24 cellular contexts compared by ENCODE assay signal in the genomic region with DNA sequence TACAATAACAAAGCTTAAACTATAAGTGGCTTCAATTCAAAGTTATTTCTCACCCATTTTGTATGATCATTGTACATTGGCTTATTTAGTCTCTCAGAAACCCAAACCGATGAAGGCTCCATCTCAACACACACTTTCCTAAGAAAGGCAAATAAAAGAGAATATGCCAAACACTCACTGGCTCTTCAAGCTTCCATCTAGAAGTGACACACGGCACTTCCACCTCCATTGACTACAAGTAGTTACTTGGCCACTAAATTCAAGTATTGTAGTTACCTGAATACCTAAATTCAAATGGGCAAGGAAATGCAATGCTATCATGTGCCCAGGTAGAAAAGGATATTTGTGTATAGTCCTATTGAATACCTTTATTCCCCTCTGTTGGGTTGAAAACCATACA.
DNase-seq lines count a peak whose midpoint lies in the region; ATAC-seq and TF ChIP-seq lines count a peak whose summit lies in the region.
"Had no signal": no experiment of that assay in that cellular context is flagged by ENCODE, and none has a peak within 500 bp of the region (broad histone marks: within the 10 kb centered on the region; RNA-seq: fewer than 3 reads in every experiment).

No MANE protein-coding gene starts in this region.

- H4K20me1 ChIP-seq in smooth muscle cell (ENCODE audit: low read depth): no peaks in the 10 kb centered on the region
- H4K20me1 ChIP-seq in GM23338 (replicated peaks; ENCODE audit: insufficient read depth): no peaks in the 10 kb centered on the region

- no peaks in the 10 kb centered on the region for H3K9me2 ChIP-seq in GM23338 (ENCODE audit: insufficient read depth)

- H3K4me1 ChIP-seq in smooth muscle cell (ENCODE audit: low read depth): peaks cover 5% of the 10 kb centered on the region
- no peaks in the 10 kb centered on the region for H3K4me1 ChIP-seq in GM23338 (ENCODE audit: insufficient read depth)
- H3K4me1 ChIP-seq: HAP-1 had no signal

- no peak overlapping the region for H3K27ac Mint-ChIP-seq in GM23338
- H3K27ac Mint-ChIP-seq in stimulated activated naive CD8-positive, alpha-beta T cell treated with anti-CD3 and anti-CD28 coated beads, Interleukin-15, amount 100 ng/mL, for 72 hours: no peak overlapping the region
- H3K27ac Mint-ChIP-seq: CD4-positive, alpha-beta T cell; HFFc6; T-cell had no signal

- H3K4me2 ChIP-seq in smooth muscle cell (peak overlapping the region; percentile 58), GM23338 (no peak overlapping the region)

- H3K36me3 Mint-ChIP-seq in GM23338 (ENCODE audit: low read depth): no peaks in the 10 kb centered on the region
- H3K36me3 Mint-ChIP-seq: T-cell had no signal

- no peaks in the 10 kb centered on the region for H3K9me3 Mint-ChIP-seq in GM23338
- no peaks in the 10 kb centered on the region for H3K9me3 Mint-ChIP-seq in stimulated activated naive CD8-positive, alpha-beta T cell treated with anti-CD3 and anti-CD28 coated beads, Interleukin-15, amount 100 ng/mL, for 72 hours
- H3K9me3 Mint-ChIP-seq: CD4-positive, alpha-beta T cell had no signal

- H3K9ac ChIP-seq in smooth muscle cell (ENCODE audit: low read depth): no peak overlapping the region

- H3K27ac ChIP-seq in smooth muscle cell (ENCODE audit: low read depth) (no peak overlapping the region), GM23338 (ENCODE audit: low read depth) (no peak overlapping the region)

- no peaks in the 10 kb centered on the region for H3K9me3 ChIP-seq in smooth muscle cell (replicated peaks; ENCODE audit: low read depth)
- H3K9me3 ChIP-seq: HAP-1 had no signal

- ATAC-seq in GM23338: no peak
- no peak for ATAC-seq in stimulated activated naive CD8-positive, alpha-beta T cell treated with anti-CD3 and anti-CD28 coated beads, Interleukin-15, amount 100 ng/mL, for 72 hours
- ATAC-seq: K562, T-cell had no signal

- no peak overlapping the region for H3K4me3 ChIP-seq in smooth muscle cell
- H3K4me3 ChIP-seq in GM23338: no peak overlapping the region
- H3K4me3 ChIP-seq: HAP-1, K562 had no signal

- H3K36me3 ChIP-seq in smooth muscle cell (ENCODE audit: low read depth) (no peaks in the 10 kb centered on the region), GM23338 (ENCODE audit: insufficient read depth) (no peaks in the 10 kb centered on the region)
- H3K36me3 ChIP-seq: HAP-1 had no signal

- DNase-seq in DMS53 (lab: John Stamatoyannopoulos, UW): peak; percentile 89
- peak; percentile 50 to 52 for DNase-seq in NCI-H187 (lab: John Stamatoyannopoulos, UW)
- DNase-seq in NCI-H510A (lab: John Stamatoyannopoulos, UW): peak; percentile 3
- no peak for DNase-seq in smooth muscle cell (lab: John Stamatoyannopoulos, UW; ENCODE audit: unreplicated experiment)
- no peak for DNase-seq in mesenteric fat pad (ENCODE audit: low spot score)
- no peak for DNase-seq in GM23338 (ENCODE audit: low spot score)
- DNase-seq in stimulated activated naive CD8-positive, alpha-beta T cell treated with anti-CD3 and anti-CD28 coated beads, Interleukin-15, amount 100 ng/mL, for 72 hours: no peak
- DNase-seq: CD4-positive, alpha-beta T cell; DND-41; HFFc6; Kasumi-1; NCI-H1105; NCI-H1436 treated with DMSO at 0.1 percent for 48 hours; NCI-H2029; NCI-H2171; NCI-H226; NCI-H526; NCI-H82; NK-92 treated with Interleukin-12 subunit alpha and Interleukin-12 subunit beta, amount 100 ng/mL, for 24 hours; Right ventricle myocardium superior; RPMI8226; T-cell had no signal

- H3K4me1 Mint-ChIP-seq in GM23338: no peaks in the 10 kb centered on the region
- no peaks in the 10 kb centered on the region for H3K4me1 Mint-ChIP-seq in stimulated activated naive CD8-positive, alpha-beta T cell treated with anti-CD3 and anti-CD28 coated beads, Interleukin-15, amount 100 ng/mL, for 72 hours
- H3K4me1 Mint-ChIP-seq: T-cell had no signal

- no peaks in the 10 kb centered on the region for H3K27me3 Mint-ChIP-seq in GM23338 (ENCODE audit: insufficient read depth, low read depth, poor library complexity)
- H3K27me3 Mint-ChIP-seq in stimulated activated naive CD8-positive, alpha-beta T cell treated with anti-CD3 and anti-CD28 coated beads, Interleukin-15, amount 100 ng/mL, for 72 hours: no peaks in the 10 kb centered on the region
- H3K27me3 Mint-ChIP-seq: CD4-positive, alpha-beta T cell had no signal

- H3F3A ChIP-seq in smooth muscle cell (ENCODE audit: low read depth): no peaks in the 10 kb centered on the region
- no peaks in the 10 kb centered on the region for H3F3A ChIP-seq in GM23338 (replicated peaks; ENCODE audit: low read depth)

- 98% methylated on average over 2 of the region's 2 CpGs for WGBS in smooth muscle cell (ENCODE audit: low lambda C conversion rate)

- H2AFZ ChIP-seq in smooth muscle cell (ENCODE audit: low read depth) (no peak overlapping the region), GM23338 (no peak overlapping the region; the same call in 1 of the 2 replicates)

- H3K79me2 ChIP-seq in smooth muscle cell (ENCODE audit: low read depth) (no peaks in the 10 kb centered on the region), GM23338 (replicated peaks; ENCODE audit: insufficient read depth) (no peaks in the 10 kb centered on the region)

- H3K27me3 ChIP-seq in smooth muscle cell (ENCODE audit: low read depth) (no peaks in the 10 kb centered on the region), GM23338 (ENCODE audit: insufficient read depth) (no peaks in the 10 kb centered on the region)

- no peak overlapping the region for H3K4me3 Mint-ChIP-seq in GM23338
- H3K4me3 Mint-ChIP-seq in stimulated activated naive CD8-positive, alpha-beta T cell treated with anti-CD3 and anti-CD28 coated beads, Interleukin-15, amount 100 ng/mL, for 72 hours: no peak overlapping the region
- H3K4me3 Mint-ChIP-seq: CD4-positive, alpha-beta T cell; HFFc6; T-cell had no signal

- TF ChIP-seq CTCF in smooth muscle cell (IDR thresholded peaks at IDR 0.05; ENCODE audit: borderline replicate concordance, insufficient read depth, poor library complexity, severe bottlenecking) (no peak), GM23338 (conservative IDR thresholded peaks at IDR 0.05; ENCODE audit: low read depth in 2 of 2) (no peak)

TF ChIP-seq in GM23338, 12 proteins besides CTCF, POLR2A, EP300 and RAD21:
- no peak for TF ChIP-seq ZNF114 (CRISPR knock-in tag; IDR thresholded peaks at IDR 0.05)
- TF ChIP-seq, protein P1, sequence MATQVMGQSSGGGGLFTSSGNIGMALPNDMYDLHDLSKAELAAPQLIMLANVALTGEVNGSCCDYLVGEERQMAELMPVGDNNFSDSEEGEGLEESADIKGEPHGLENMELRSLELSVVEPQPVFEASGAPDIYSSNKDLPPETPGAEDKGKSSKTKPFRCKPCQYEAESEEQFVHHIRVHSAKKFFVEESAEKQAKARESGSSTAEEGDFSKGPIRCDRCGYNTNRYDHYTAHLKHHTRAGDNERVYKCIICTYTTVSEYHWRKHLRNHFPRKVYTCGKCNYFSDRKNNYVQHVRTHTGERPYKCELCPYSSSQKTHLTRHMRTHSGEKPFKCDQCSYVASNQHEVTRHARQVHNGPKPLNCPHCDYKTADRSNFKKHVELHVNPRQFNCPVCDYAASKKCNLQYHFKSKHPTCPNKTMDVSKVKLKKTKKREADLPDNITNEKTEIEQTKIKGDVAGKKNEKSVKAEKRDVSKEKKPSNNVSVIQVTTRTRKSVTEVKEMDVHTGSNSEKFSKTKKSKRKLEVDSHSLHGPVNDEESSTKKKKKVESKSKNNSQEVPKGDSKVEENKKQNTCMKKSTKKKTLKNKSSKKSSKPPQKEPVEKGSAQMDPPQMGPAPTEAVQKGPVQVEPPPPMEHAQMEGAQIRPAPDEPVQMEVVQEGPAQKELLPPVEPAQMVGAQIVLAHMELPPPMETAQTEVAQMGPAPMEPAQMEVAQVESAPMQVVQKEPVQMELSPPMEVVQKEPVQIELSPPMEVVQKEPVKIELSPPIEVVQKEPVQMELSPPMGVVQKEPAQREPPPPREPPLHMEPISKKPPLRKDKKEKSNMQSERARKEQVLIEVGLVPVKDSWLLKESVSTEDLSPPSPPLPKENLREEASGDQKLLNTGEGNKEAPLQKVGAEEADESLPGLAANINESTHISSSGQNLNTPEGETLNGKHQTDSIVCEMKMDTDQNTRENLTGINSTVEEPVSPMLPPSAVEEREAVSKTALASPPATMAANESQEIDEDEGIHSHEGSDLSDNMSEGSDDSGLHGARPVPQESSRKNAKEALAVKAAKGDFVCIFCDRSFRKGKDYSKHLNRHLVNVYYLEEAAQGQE (IDR thresholded peaks at IDR 0.05; ENCODE audit: unreplicated experiment): no peak
- no peak for TF ChIP-seq EZH2 (IDR thresholded peaks at IDR 0.05; ENCODE audit: low read depth, unreplicated experiment)
- no peak for TF ChIP-seq POLR2AphosphoS5 (IDR thresholded peaks at IDR 0.05; ENCODE audit: low read depth)
- TF ChIP-seq, protein P2, sequence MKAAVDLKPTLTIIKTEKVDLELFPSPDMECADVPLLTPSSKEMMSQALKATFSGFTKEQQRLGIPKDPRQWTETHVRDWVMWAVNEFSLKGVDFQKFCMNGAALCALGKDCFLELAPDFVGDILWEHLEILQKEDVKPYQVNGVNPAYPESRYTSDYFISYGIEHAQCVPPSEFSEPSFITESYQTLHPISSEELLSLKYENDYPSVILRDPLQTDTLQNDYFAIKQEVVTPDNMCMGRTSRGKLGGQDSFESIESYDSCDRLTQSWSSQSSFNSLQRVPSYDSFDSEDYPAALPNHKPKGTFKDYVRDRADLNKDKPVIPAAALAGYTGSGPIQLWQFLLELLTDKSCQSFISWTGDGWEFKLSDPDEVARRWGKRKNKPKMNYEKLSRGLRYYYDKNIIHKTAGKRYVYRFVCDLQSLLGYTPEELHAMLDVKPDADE (IDR thresholded peaks at IDR 0.05): no peak
- no peak for TF ChIP-seq CREB1 (CRISPR knock-in tag; IDR thresholded peaks at IDR 0.05; ENCODE audit: low read depth)
- no peak for TF ChIP-seq NANOG (IDR thresholded peaks at IDR 0.05; ENCODE audit: borderline replicate concordance)

Comparison
In these comparisons a context has a peak if more than half of its experiments do, and no peak if none do; other contexts are left out.
1. DNase-seq: peak in DMS53 (single experiment), NCI-H187 (2 of 2) and NCI-H510A (single experiment); none in smooth muscle cell (single experiment), mesenteric fat pad (single experiment), GM23338 (single experiment) and stimulated activated naive CD8-positive, alpha-beta T cell treated with anti-CD3 and anti-CD28 coated beads, Interleukin-15, amount 100 ng/mL, for 72 hours (0 of 2).